Comparison of ENCODE assay signal across 8 cellular contexts in the genomic region with DNA sequence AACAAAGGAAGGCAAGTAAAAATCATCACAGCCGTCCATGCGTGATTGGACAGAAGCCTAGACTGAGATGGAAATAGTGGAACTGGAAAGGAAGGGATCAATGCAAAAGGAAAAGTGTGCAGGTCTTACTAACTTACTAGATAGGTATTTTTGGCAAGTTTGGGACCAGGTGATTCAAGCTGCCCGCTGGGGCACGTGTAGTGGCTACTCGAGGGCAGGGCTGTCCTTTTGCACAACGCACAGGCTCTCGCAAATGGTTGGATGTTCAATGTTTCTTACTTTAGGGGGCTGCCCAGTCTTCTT. TPM values are rescaled to one million over a fixed set of nuclear protein-coding genes. Genes with fewer than 3 reads are reported as not detected.
A peak's percentile ranks its signal among the peaks of the same experiment; 100 is the strongest.
DNase-seq lines count a peak whose midpoint lies in the region; TF ChIP-seq lines count a peak whose summit lies in the region.

No MANE protein-coding gene starts in this region.

- H3K27ac ChIP-seq in temporal lobe (ENCODE audit: low read depth, low read length) = peak overlapping the region; percentile 47

- H3K27me3 Mint-ChIP-seq in activated CD4-positive, alpha-beta T cell treated with anti-CD3 and anti-CD28 coated beads, Interleukin-2, amount 10 ng/mL, durations not matched to agents 7 days and 5 days = peaks cover 9% of the 10 kb centered on the region
- H3K27me3 Mint-ChIP-seq in activated naive CD8-positive, alpha-beta T cell = no peaks in the 10 kb centered on the region

- DNase-seq in activated CD4-positive, alpha-beta T cell treated with anti-CD3 and anti-CD28 coated beads, Interleukin-2, amount 10 ng/mL, durations not matched to agents 7 days and 5 days = no peak
- DNase-seq in activated CD4-positive, alpha-beta T cell treated with anti-CD3 and anti-CD28 coated beads for 4 hours = no peak
- DNase-seq in kidney epithelial cell (ENCODE audit: low read depth) (no peak), SHP77 treated with DMSO at 0.1 percent for 48 hours (lab: John Stamatoyannopoulos, UW) (no peak), NCI-H2107 treated with DMSO at 0.1 percent for 48 hours (lab: John Stamatoyannopoulos, UW; ENCODE audit: unreplicated experiment) (no peak), GM10248 (ENCODE audit: extremely low spot score) (no peak)

- no peaks in the 10 kb centered on the region for H3K9me3 Mint-ChIP-seq in activated CD4-positive, alpha-beta T cell treated with anti-CD3 and anti-CD28 coated beads, Interleukin-2, amount 10 ng/mL, durations not matched to agents 7 days and 5 days
- no peaks in the 10 kb centered on the region for H3K9me3 Mint-ChIP-seq in activated naive CD8-positive, alpha-beta T cell (ENCODE audit: low read depth)

- H3K4me1 Mint-ChIP-seq in activated CD4-positive, alpha-beta T cell treated with anti-CD3 and anti-CD28 coated beads, Interleukin-2, amount 10 ng/mL, durations not matched to agents 7 days and 5 days = peaks cover 26% of the 10 kb centered on the region
- H3K4me1 Mint-ChIP-seq in activated naive CD8-positive, alpha-beta T cell (ENCODE audit: low read depth) = peaks cover 21% of the 10 kb centered on the region

- peaks cover 11% of the 10 kb centered on the region for H3K36me3 Mint-ChIP-seq in activated CD4-positive, alpha-beta T cell treated with anti-CD3 and anti-CD28 coated beads, Interleukin-2, amount 10 ng/mL, durations not matched to agents 7 days and 5 days (ENCODE audit: low read depth)
- H3K36me3 Mint-ChIP-seq in activated naive CD8-positive, alpha-beta T cell = peaks cover 7% of the 10 kb centered on the region

- H3K4me3 Mint-ChIP-seq in activated CD4-positive, alpha-beta T cell treated with anti-CD3 and anti-CD28 coated beads, Interleukin-2, amount 10 ng/mL, durations not matched to agents 7 days and 5 days = peak overlapping the region; percentile 72
- H3K4me3 Mint-ChIP-seq in activated naive CD8-positive, alpha-beta T cell = peak overlapping the region; percentile 88

- H3K36me3 ChIP-seq in kidney epithelial cell (ENCODE audit: control insufficient read depth, insufficient read depth, low read length) = no peaks in the 10 kb centered on the region

- TF ChIP-seq CTCF in kidney epithelial cell (IDR thresholded peaks at IDR 0.05; ENCODE audit: insufficient read depth, low read length, poor library complexity, severe bottlenecking) (no peak), GM10248 (IDR thresholded peaks at IDR 0.05; ENCODE audit: control extremely low read depth, extremely low read depth, low read depth, missing control alignments) (no peak)

- POLR2A ChIA-PET in activated CD4-positive, alpha-beta T cell treated with anti-CD3 and anti-CD28 coated beads, Interleukin-2, amount 10 ng/mL, durations not matched to agents 7 days and 5 days (lab: Charles Lee) = no interaction called here
- POLR2A ChIA-PET in GM10248 (lab: Yijun Ruan, JAX) = no interaction called here

- CTCF ChIA-PET in activated CD4-positive, alpha-beta T cell treated with anti-CD3 and anti-CD28 coated beads, Interleukin-2, amount 10 ng/mL, durations not matched to agents 7 days and 5 days (lab: Charles Lee) = no interaction called here
- CTCF ChIA-PET in GM10248 (lab: Yijun Ruan, JAX) = interaction anchor here (1.9 kb wide), 1 partner anchor 44 kb away, joined by 4 read pairs; no protein-coding TSS in a partner anchor

- no peaks in the 10 kb centered on the region for H3K27me3 ChIP-seq in kidney epithelial cell (ENCODE audit: control insufficient read depth, insufficient read depth, low read length)

- peak overlapping the region; percentile 30 for H3K4me3 ChIP-seq in kidney epithelial cell (ENCODE audit: low read depth, low read length)

- peak overlapping the region; percentile 74 for H3K27ac Mint-ChIP-seq in activated CD4-positive, alpha-beta T cell treated with anti-CD3 and anti-CD28 coated beads, Interleukin-2, amount 10 ng/mL, durations not matched to agents 7 days and 5 days
- peak overlapping the region; percentile 91 for H3K27ac Mint-ChIP-seq in activated naive CD8-positive, alpha-beta T cell

RNA-seq across cellular contexts. Expression of a gene that starts 0.6 kb away (rescaled TPM):
- total RNA-seq in activated CD4-positive, alpha-beta T cell treated with anti-CD3 and anti-CD28 coated beads, Interleukin-2, amount 10 ng/mL, durations not matched to agents 7 days and 5 days = 10 to 100 TPM; 26.9 to 28.9 TPM
- total RNA-seq in kidney epithelial cell (10.6 and 14.5 TPM in 2 replicates), temporal lobe (17.9 TPM)

RNA-seq across cellular contexts. Expression of a gene that starts 44.5 kb away (rescaled TPM):
- not detected for total RNA-seq in activated CD4-positive, alpha-beta T cell treated with anti-CD3 and anti-CD28 coated beads, Interleukin-2, amount 10 ng/mL, durations not matched to agents 7 days and 5 days
- total RNA-seq in kidney epithelial cell = not detected in 2 replicates
- not detected for total RNA-seq in temporal lobe
